Comparison of ENCODE assay signal across 1 cellular context in the genomic region with DNA sequence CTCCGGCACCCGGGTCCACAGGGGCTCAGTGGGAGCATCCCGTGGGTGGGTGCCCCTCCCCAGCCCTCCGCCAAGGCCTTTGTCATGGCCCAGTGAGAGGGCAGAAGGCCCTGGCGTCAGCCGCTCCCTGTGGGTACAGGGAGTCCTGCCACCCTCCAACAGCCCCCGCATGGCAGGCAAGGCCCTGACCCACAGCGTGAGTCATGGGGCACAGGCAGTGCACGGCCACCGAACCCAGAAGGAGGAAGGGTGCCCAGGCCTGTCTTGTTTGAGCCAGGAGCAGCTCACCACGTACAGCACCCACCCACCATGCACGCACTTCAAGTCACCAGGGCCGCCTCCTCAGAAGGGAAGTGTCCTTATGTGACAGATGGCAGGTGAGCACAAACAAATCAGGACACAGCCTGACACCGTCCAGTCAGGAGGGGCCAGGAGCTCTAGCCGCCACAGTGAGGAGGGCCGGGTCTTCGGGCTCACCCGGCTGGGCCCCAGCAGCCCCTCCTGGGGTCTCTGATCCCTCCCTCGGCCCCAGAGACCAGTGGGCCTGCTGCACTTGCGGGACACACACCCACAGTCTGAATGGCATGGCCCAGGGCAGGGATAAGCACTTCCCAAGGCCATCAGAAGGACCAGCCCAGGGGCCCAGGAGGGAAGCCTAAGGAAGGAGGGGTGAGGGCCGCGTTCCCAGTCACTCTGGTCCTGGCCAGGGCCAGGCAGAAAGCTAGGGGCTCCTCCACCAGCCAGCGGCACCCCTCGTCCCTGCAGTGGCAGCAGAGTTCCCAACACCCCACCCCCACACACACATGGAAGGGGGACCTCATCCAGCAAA.
TF ChIP-seq lines count a peak whose summit lies in the region.

No MANE protein-coding gene starts in this region.

TF ChIP-seq in H1, 55 proteins besides CTCF, POLR2A, EP300 and RAD21 (continued from another document):
- no peak for TF ChIP-seq CHD7 (IDR thresholded peaks at IDR 0.05; ENCODE audit: insufficient replicate concordance, low read length)
- TF ChIP-seq SP4 (IDR thresholded peaks at IDR 0.05; ENCODE audit: low read length) = no peak
- TF ChIP-seq SIN3A (conservative IDR thresholded peaks at IDR 0.05 in 1 of 2, IDR thresholded peaks at IDR 0.05 in 1 of 2; ENCODE audit: low read depth in 1 of 2, low read length in 2 of 2) = no peak
- no peak for TF ChIP-seq NRF1 (IDR thresholded peaks at IDR 0.05; ENCODE audit: low read depth, low read length)
- no peak for TF ChIP-seq RBBP5 (IDR thresholded peaks at IDR 0.05; ENCODE audit: borderline replicate concordance, low read depth, low read length)
- no peak for TF ChIP-seq RXRA (IDR thresholded peaks at IDR 0.05; ENCODE audit: insufficient read depth, low read depth, low read length)
- TF ChIP-seq KDM4A (IDR thresholded peaks at IDR 0.05; ENCODE audit: low read depth, low read length, severe bottlenecking) = no peak
- no peak for TF ChIP-seq NANOG (IDR thresholded peaks at IDR 0.05; ENCODE audit: insufficient read depth, low read depth, low read length, poor library complexity, severe bottlenecking)
- TF ChIP-seq SP2 (IDR thresholded peaks at IDR 0.05; ENCODE audit: low read length) = no peak
- TF ChIP-seq PHF8 (conservative IDR thresholded peaks at IDR 0.05; ENCODE audit: low read depth, low read length) = no peak
- TF ChIP-seq EGR1 (IDR thresholded peaks at IDR 0.05; ENCODE audit: borderline replicate concordance, low read depth, low read length) = no peak
- TF ChIP-seq JUN (IDR thresholded peaks at IDR 0.05; ENCODE audit: low read depth, low read length) = no peak
- TF ChIP-seq TCF12 (IDR thresholded peaks at IDR 0.05; ENCODE audit: low read depth, low read length) = no peak
- TF ChIP-seq SIRT6 (IDR thresholded peaks at IDR 0.05; ENCODE audit: low read length) = no peak
